8 cellular contexts compared by ENCODE assay signal in the genomic region with DNA sequence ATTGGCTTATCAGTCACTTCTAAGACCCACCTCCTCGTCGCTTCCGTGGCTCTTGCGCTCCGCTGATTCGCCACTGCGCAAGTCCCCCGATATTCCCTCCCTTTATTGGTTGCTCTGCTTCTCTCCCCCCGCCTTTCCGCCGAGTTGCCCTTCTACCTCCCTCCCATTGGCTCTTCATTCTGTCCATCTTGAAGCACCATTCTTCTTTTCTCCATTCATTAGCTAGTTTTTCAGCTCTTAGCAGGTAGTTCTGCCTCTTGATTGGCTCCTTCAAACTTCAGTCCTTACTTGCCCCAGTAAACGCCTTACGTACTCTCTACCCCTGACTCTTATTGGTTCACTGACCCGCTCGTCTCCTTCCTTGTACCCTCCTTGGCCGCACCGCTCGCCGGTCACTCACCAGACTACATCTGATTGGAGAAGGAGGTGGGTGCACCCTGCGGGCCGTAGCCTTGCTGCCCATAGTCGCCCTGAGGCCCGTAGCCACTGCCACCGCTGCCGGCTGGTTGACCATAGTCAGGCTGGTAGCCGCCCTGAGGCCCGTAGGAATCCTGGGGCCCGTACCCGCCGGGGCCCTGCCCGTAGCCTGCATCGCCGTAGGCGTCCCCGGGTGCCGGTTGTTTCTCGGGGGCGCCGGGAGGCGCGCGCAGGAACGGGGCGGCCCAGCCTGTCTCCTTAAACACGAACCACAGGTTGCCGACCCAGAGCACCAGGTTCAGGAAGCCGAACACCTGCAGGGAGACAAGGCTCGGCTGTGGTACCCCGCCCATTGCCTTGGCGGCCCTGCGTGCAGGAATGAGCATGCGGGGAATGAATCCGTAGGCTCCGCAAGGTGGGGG. TPM values are rescaled to one million over a fixed set of nuclear protein-coding genes. Genes with fewer than 3 reads are reported as not detected.
DNase-seq lines count a peak whose midpoint lies in the region; TF ChIP-seq lines count a peak whose summit lies in the region.

No MANE protein-coding gene starts in this region.

- H3F3A ChIP-seq in SK-N-SH (replicated peaks; ENCODE audit: insufficient read depth): no peaks in the 10 kb centered on the region

- H3K4me1 Mint-ChIP-seq in activated naive CD8-positive, alpha-beta T cell (ENCODE audit: low read depth): peaks cover 23% of the 10 kb centered on the region
- peaks cover 13% of the 10 kb centered on the region for H3K4me1 Mint-ChIP-seq in glutamatergic neuron (ENCODE audit: low read depth, unreplicated experiment)

- H3K4me1 ChIP-seq in SK-N-SH (ENCODE audit: control insufficient read depth in 1 of 2, insufficient read depth in 2 of 2, low read depth in 1 of 2, low read length in 1 of 2) (no peaks in the 10 kb centered on the region; a peak in 1 of 4 replicates), osteoblast (ENCODE audit: insufficient read depth, low read length) (no peaks in the 10 kb centered on the region), tibial nerve (peaks cover 0 to 25% (median 0%) of the 10 kb centered on the region in 4 donors)

- WGBS in SK-N-SH (ENCODE audit: low lambda C conversion rate): 17% methylated on average over 28 of the region's 54 CpGs
- WGBS in tibial nerve, 2 donors: 0 to 44% methylated on average over 25 to 50 of the region's 54 CpGs

- H3K27me3 Mint-ChIP-seq in activated naive CD8-positive, alpha-beta T cell: no peaks in the 10 kb centered on the region
- peaks cover 8% of the 10 kb centered on the region for H3K27me3 Mint-ChIP-seq in glutamatergic neuron (ENCODE audit: unreplicated experiment)

- H3K36me3 ChIP-seq in SK-N-SH (replicated peaks in 1 of 2; ENCODE audit: control insufficient read depth in 1 of 2, insufficient read depth in 2 of 2, low read length in 1 of 2): no peaks in the 10 kb centered on the region
- H3K36me3 ChIP-seq in osteoblast (ENCODE audit: insufficient read depth, low read length): no peaks in the 10 kb centered on the region
- no peaks in the 10 kb centered on the region for H3K36me3 ChIP-seq in tibial nerve

- no peak for TF ChIP-seq RAD21 in SK-N-SH (IDR thresholded peaks at IDR 0.05; ENCODE audit: low read length)

- no peaks in the 10 kb centered on the region for H3K9me3 ChIP-seq in SK-N-SH
- no peaks in the 10 kb centered on the region for H3K9me3 ChIP-seq in osteoblast (ENCODE audit: low read depth, low read length)
- no peaks in the 10 kb centered on the region for H3K9me3 ChIP-seq in tibial nerve

- no peak for TF ChIP-seq EP300 in SK-N-SH (IDR thresholded peaks at IDR 0.05; ENCODE audit: borderline replicate concordance in 1 of 2, low read depth in 1 of 2, low read length in 1 of 2)
- peak in 1 of 2 donors; percentile 85 for TF ChIP-seq EP300 in tibial nerve (IDR thresholded peaks at IDR 0.05)

- peak; percentile 58 to 78 for TF ChIP-seq POLR2A in tibial nerve (IDR thresholded peaks at IDR 0.05)

- POLR2A ChIA-PET in SK-N-SH (lab: Yijun Ruan, JAX): interaction anchor here (0.6 to 0.7 kb wide), 2 partner anchors 720 to 1320 kb away, joined by 3 read pairs; no protein-coding TSS in a partner anchor

- H3K27ac Mint-ChIP-seq in activated naive CD8-positive, alpha-beta T cell: peak overlapping the region; percentile 96
- peak overlapping the region; percentile 82 for H3K27ac Mint-ChIP-seq in glutamatergic neuron (ENCODE audit: unreplicated experiment)

- H3K79me2 ChIP-seq in SK-N-SH (ENCODE audit: insufficient read depth) (no peaks in the 10 kb centered on the region), osteoblast (ENCODE audit: insufficient read depth, low read length) (no peaks in the 10 kb centered on the region)

- H2AFZ ChIP-seq in SK-N-SH (ENCODE audit: low read depth) (peak overlapping the region; percentile 54; the same call in 1 of the 2 replicates), osteoblast (ENCODE audit: low read length) (peak overlapping the region; percentile 78)

- peak; percentile 97 for DNase-seq in GM04504 (ENCODE audit: low read depth)
- peak; percentile 98 for DNase-seq in HFF-Myc (ENCODE audit: extremely low read depth, low read depth)
- DNase-seq in MV-4-11 (lab: John Stamatoyannopoulos, UW): peak; percentile 100
- DNase-seq in SK-N-SH: peak; percentile 87
- DNase-seq in glutamatergic neuron: peak; percentile 75
- DNase-seq in osteoblast (ENCODE audit: insufficient read length, low spot score, missing footprints): peak; percentile 97
- peak; percentile 81 to 89 for DNase-seq in tibial nerve (ENCODE audit: low spot score in 2 of 2)

- no peaks in the 10 kb centered on the region for H3K36me3 Mint-ChIP-seq in activated naive CD8-positive, alpha-beta T cell
- no peaks in the 10 kb centered on the region for H3K36me3 Mint-ChIP-seq in glutamatergic neuron (ENCODE audit: unreplicated experiment)

- H3K4me3 Mint-ChIP-seq in activated naive CD8-positive, alpha-beta T cell: peak overlapping the region; percentile 95
- H3K4me3 Mint-ChIP-seq in glutamatergic neuron (ENCODE audit: unreplicated experiment): peak overlapping the region; percentile 86

- H3K9ac ChIP-seq in SK-N-SH: peak overlapping the region; percentile 69

- H3K4me3 ChIP-seq in HFF-Myc (replicated peaks; ENCODE audit: low read depth, low read length) (peak overlapping the region; percentile 67), SK-N-SH (ENCODE audit: low read depth in 2 of 2, low read length in 1 of 2) (peak overlapping the region; percentile 61 to 65), osteoblast (ENCODE audit: insufficient read depth, low read length) (peak overlapping the region; percentile 80), tibial nerve (peak overlapping the region; percentile 50 to 71 (median 57))

- no peaks in the 10 kb centered on the region for H3K9me2 ChIP-seq in SK-N-SH

- CTCF ChIA-PET in SK-N-SH (lab: Yijun Ruan, JAX): interaction anchor here (0.7 to 1.6 kb wide), 3 partner anchors 37 to 111 kb away, joined by 3 read pairs; no protein-coding TSS in a partner anchor

- H3K4me2 ChIP-seq in SK-N-SH (peak overlapping the region; percentile 67), osteoblast (ENCODE audit: insufficient read depth, low read length) (peak overlapping the region; percentile 84)

- no peaks in the 10 kb centered on the region for H3K9me3 Mint-ChIP-seq in activated naive CD8-positive, alpha-beta T cell (ENCODE audit: low read depth)
- peaks cover 13% of the 10 kb centered on the region for H3K9me3 Mint-ChIP-seq in glutamatergic neuron (ENCODE audit: unreplicated experiment)

- no peaks in the 10 kb centered on the region for H4K20me1 ChIP-seq in SK-N-SH (ENCODE audit: insufficient read depth)
- H4K20me1 ChIP-seq in osteoblast (ENCODE audit: insufficient read depth, low read length): no peaks in the 10 kb centered on the region

- H3K27me3 ChIP-seq in SK-N-SH (ENCODE audit: insufficient read depth) (peaks cover 6% of the 10 kb centered on the region; the same call in 1 of the 2 replicates), osteoblast (ENCODE audit: insufficient read depth, low read length) (no peaks in the 10 kb centered on the region), tibial nerve (no peaks in the 10 kb centered on the region)

- peak overlapping the region; percentile 55 to 74; a peak in 3 of 4 replicates for H3K27ac ChIP-seq in SK-N-SH (ENCODE audit: low read depth in 2 of 2, low read length in 1 of 2)
- H3K27ac ChIP-seq in osteoblast (ENCODE audit: low read depth, low read length): peak overlapping the region; percentile 53
- peak overlapping the region; percentile 50 to 95 (median 90) for H3K27ac ChIP-seq in tibial nerve

- no peak for TF ChIP-seq CTCF in HFF-Myc (IDR thresholded peaks at IDR 0.05; ENCODE audit: low read depth, low read length, missing control alignments)
- no peak for TF ChIP-seq CTCF in SK-N-SH (IDR thresholded peaks at IDR 0.05)
- TF ChIP-seq CTCF in glutamatergic neuron (IDR thresholded peaks at IDR 0.05; ENCODE audit: partially characterized antibody, unreplicated experiment): no peak
- TF ChIP-seq CTCF in osteoblast (IDR thresholded peaks at IDR 0.05; ENCODE audit: extremely low read depth, low read depth, low read length): no peak
- TF ChIP-seq CTCF in tibial nerve (IDR thresholded peaks at IDR 0.05): peak in 1 of 5 experiments; percentile 17

TF ChIP-seq in SK-N-SH, 30 proteins besides CTCF, POLR2A, EP300 and RAD21 (continues in another document):
- TF ChIP-seq, protein P1, sequence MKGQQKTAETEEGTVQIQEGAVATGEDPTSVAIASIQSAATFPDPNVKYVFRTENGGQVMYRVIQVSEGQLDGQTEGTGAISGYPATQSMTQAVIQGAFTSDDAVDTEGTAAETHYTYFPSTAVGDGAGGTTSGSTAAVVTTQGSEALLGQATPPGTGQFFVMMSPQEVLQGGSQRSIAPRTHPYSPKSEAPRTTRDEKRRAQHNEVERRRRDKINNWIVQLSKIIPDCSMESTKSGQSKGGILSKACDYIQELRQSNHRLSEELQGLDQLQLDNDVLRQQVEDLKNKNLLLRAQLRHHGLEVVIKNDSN (IDR thresholded peaks at IDR 0.05; ENCODE audit: borderline replicate concordance, low read depth): no peak
- TF ChIP-seq YY1 (IDR thresholded peaks at IDR 0.05; ENCODE audit: low read depth): no peak

RNA-seq across cellular contexts. Expression of a gene that starts 5.1 kb away (rescaled TPM):
- polyA plus RNA-seq in SK-N-SH (2012; rRNA removed): 0.07 TPM in 1 of 2 replicates, not detected in the other
- not detected in 2 replicates for polyA plus RNA-seq in SK-N-SH (2012; cell fraction: cytosol; rRNA removed)
- 0.05 TPM in 1 of 2 replicates, not detected in the other for polyA plus RNA-seq in SK-N-SH (2012; cell fraction: nucleus; rRNA removed)
- total RNA-seq in glutamatergic neuron (ENCODE audit: unreplicated experiment): 1.6 TPM
- 6.9 and 7.7 TPM in 2 replicates for total RNA-seq in osteoblast
- 10 to 100 TPM; 18.2 to 32.4 (median 24.4) TPM for total RNA-seq in tibial nerve

RNA-seq across cellular contexts. Expression of a gene that starts 8.7 kb away (rescaled TPM):
- polyA plus RNA-seq in SK-N-SH (2012; rRNA removed): 0.76 and 0.93 TPM in 2 replicates
- polyA plus RNA-seq in SK-N-SH (2012; cell fraction: cytosol; rRNA removed): 0.90 and 1.6 TPM in 2 replicates
- polyA plus RNA-seq in SK-N-SH (2012; cell fraction: nucleus; rRNA removed): 1.3 and 1.5 TPM in 2 replicates
- total RNA-seq in glutamatergic neuron (ENCODE audit: unreplicated experiment): 291 TPM
- 0.29 and 0.36 TPM in 2 replicates for total RNA-seq in osteoblast
- total RNA-seq in tibial nerve: 1 to 10 TPM; 3.1 to 9.9 (median 7.7) TPM

RNA-seq across cellular contexts. Expression of a gene that starts 19.6 kb away (rescaled TPM):
- 95.7 and 146 TPM in 2 replicates for polyA plus RNA-seq in SK-N-SH (2012; rRNA removed)
- polyA plus RNA-seq in SK-N-SH (2012; cell fraction: cytosol; rRNA removed): 115 and 135 TPM in 2 replicates
- polyA plus RNA-seq in SK-N-SH (2012; cell fraction: nucleus; rRNA removed): 31.3 and 37.4 TPM in 2 replicates
- total RNA-seq in glutamatergic neuron (ENCODE audit: unreplicated experiment) (12.2 TPM), osteoblast (19.7 and 21.0 TPM in 2 replicates), tibial nerve (10 to 100 TPM; 22.0 to 34.7 (median 31.5) TPM)

RNA-seq across cellular contexts. Expression of a gene that starts 28.7 kb away (rescaled TPM):
- polyA plus RNA-seq in SK-N-SH (2012; rRNA removed): 0.78 and 1.1 TPM in 2 replicates
- 0.32 and 0.62 TPM in 2 replicates for polyA plus RNA-seq in SK-N-SH (2012; cell fraction: cytosol; rRNA removed)
- polyA plus RNA-seq in SK-N-SH (2012; cell fraction: nucleus; rRNA removed): 2.6 and 3.1 TPM in 2 replicates
- total RNA-seq in glutamatergic neuron (ENCODE audit: unreplicated experiment) (2.7 TPM), osteoblast (1.2 and 1.8 TPM in 2 replicates), tibial nerve (1 to 10 TPM; 1.7 to 8.1 (median 2.3) TPM)

RNA-seq across cellular contexts. Expression of a gene that starts 41.9 kb away (rescaled TPM):
- not detected in 2 replicates for polyA plus RNA-seq in SK-N-SH (2012; rRNA removed)
- polyA plus RNA-seq in SK-N-SH (2012; cell fraction: cytosol; rRNA removed): not detected in 2 replicates
- polyA plus RNA-seq in SK-N-SH (2012; cell fraction: nucleus; rRNA removed): not detected in 2 replicates
- total RNA-seq in glutamatergic neuron (ENCODE audit: unreplicated experiment) (0.47 TPM), osteoblast (not detected in 2 replicates), tibial nerve (1 to 10 TPM in 1 of 4 donors, under 1 TPM in 3; under 0.01 to 1.0 (median 0.40) TPM)

Comparison
In these comparisons a context has a peak if more than half of its experiments do, and no peak if none do; other contexts are left out.
1. Peak in every context shown above with its lines: DNase-seq, H3K4me3 ChIP-seq and H3K27ac ChIP-seq.
2. RNA of a gene that starts 8.7 kb away (total RNA-seq): 291 TPM in glutamatergic neuron (single experiment); 3.1 to 9.9 TPM in tibial nerve and 0.29 to 0.36 TPM in osteoblast; every median in the first group is over 10 times any median in the second.